8 cellular contexts compared by ENCODE assay signal in the genomic region with DNA sequence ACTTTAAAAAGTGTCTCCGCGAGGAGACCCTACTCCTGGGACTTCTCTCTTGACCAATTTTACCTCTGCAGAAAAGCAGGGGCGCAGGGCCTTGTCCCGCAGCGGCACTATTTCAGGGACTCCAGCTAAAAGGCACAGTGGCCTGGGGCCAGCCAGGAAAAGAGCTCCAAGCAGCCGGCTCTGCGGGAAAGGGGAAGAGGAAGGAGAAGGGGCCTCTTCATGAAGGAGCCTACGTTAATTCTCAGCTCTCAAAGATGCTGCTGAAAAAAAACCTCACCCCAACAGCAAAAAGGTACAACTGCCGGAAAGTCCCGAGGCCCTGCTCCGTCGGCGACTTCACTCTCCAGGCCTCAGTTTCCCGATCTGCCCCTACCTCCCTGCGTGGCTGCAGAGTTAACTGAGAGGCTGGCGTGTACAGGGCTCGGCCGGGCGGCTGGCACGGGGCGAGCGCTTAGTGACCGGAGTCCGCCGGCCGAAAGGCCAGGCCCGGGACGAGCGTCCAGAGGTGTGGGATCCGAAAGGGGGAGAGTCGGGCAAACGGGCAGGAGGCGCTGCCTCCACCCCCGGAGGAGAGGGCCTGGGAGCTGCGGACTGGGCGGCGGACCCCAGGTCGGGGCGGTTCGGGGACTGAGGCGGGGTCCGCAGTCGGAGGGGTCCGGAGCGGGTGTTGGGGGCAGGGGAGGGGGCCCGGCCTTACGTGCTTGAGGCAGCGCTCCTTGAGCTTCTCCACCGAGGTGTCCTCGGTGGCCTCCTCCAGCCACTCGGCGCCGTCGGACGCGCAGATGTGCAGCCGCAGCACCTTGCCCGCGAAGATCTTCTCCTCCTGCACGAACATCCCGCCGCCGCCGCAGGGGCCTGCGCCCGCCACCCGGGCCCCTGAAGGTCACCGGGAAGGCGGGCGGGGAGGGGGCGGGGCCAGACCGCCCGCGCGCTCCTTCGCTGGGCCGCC. TPM values are rescaled to one million over a fixed set of nuclear protein-coding genes. Genes with fewer than 3 reads are reported as not detected.
DNase-seq lines count a peak whose midpoint lies in the region; ATAC-seq, FAIRE-seq and TF ChIP-seq lines count a peak whose summit lies in the region.

No MANE protein-coding gene starts in this region.

- H3K36me3 ChIP-seq in SJSA1 (peaks cover 6% of the 10 kb centered on the region; the same call in 1 of the 2 replicates), endothelial cell of umbilical vein (ENCODE audit: control insufficient read depth in 2 of 2, extremely low read depth in 1 of 2, insufficient read depth in 2 of 2, low read length in 2 of 2) (no peaks in the 10 kb centered on the region)

- H3K4me1 Mint-ChIP-seq in activated CD4-positive, alpha-beta T cell treated with anti-CD3 and anti-CD28 coated beads for 36 hours: peaks cover 32% of the 10 kb centered on the region
- peaks cover 27 to 53% (median 38%) of the 10 kb centered on the region in 3 donors for H3K4me1 Mint-ChIP-seq in naive B cell

- H3K9me1 ChIP-seq in endothelial cell of umbilical vein (replicated peaks; ENCODE audit: control insufficient read depth, extremely low read depth, insufficient read depth, low read length): no peaks in the 10 kb centered on the region

- CTCF ChIA-PET in activated CD4-positive, alpha-beta T cell treated with anti-CD3 and anti-CD28 coated beads for 36 hours (lab: Charles Lee): interaction anchor here (0.6 to 3.3 kb wide), 4 partner anchors 10 to 1476 kb away, joined by 3 to 11 read pairs (median 3); no protein-coding TSS in a partner anchor
- CTCF ChIA-PET in endothelial cell of umbilical vein (lab: Charles Lee): interaction anchor here (0.9 to 2.8 kb wide), 17 partner anchors 9 to 242 kb away, joined by 3 to 20 read pairs (median 4); partner anchors contain the start of gene NACC2

- H3K9ac ChIP-seq in endothelial cell of umbilical vein (replicated peaks; ENCODE audit: extremely low read depth, insufficient read depth, low read length): peak overlapping the region; percentile 55

- no peaks in the 10 kb centered on the region for H3K27me3 ChIP-seq in SJSA1 (replicated peaks)
- H3K27me3 ChIP-seq in endothelial cell of umbilical vein (ENCODE audit: control insufficient read depth in 2 of 2, insufficient read depth in 2 of 2, low read length in 2 of 2): no peaks in the 10 kb centered on the region

- intact Hi-C loops in activated CD4-positive, alpha-beta T cell treated with anti-CD3 and anti-CD28 coated beads for 36 hours (cut with DNase I, micrococcal nuclease): loop anchor here (1.0 to 5.0 kb wide), 21 partner anchors 21 to 1796 kb away; partner anchors contain the start of genes TMEM250 (in 2 of the 2), CAMSAP1 (in 1 of the 2), DNLZ (in 1 of the 2) and ENTR1 (in 1 of the 2)
- intact Hi-C loops in endothelial cell of umbilical vein (cut with micrococcal nuclease): loop anchor here (2.0 to 10.0 kb wide), 6 partner anchors 54 to 358 kb away; partner anchors contain the start of gene CAMSAP1

- no peaks in the 10 kb centered on the region for H3K9me3 Mint-ChIP-seq in activated CD4-positive, alpha-beta T cell treated with anti-CD3 and anti-CD28 coated beads for 36 hours (ENCODE audit: low read depth)
- no peaks in the 10 kb centered on the region for H3K9me3 Mint-ChIP-seq in naive B cell

- no peaks in the 10 kb centered on the region for H4K20me1 ChIP-seq in endothelial cell of umbilical vein (replicated peaks; ENCODE audit: control insufficient read depth, extremely low read depth, insufficient read depth, low read length)

- dilution Hi-C loops in endothelial cell of umbilical vein (cut with MboI; ENCODE audit: extremely low pct_ligation_motif_present, low sequenced_read_pairs): no loop called here

- H3K36me3 Mint-ChIP-seq in activated CD4-positive, alpha-beta T cell treated with anti-CD3 and anti-CD28 coated beads for 36 hours (ENCODE audit: low read depth): no peaks in the 10 kb centered on the region
- no peaks in the 10 kb centered on the region for H3K36me3 Mint-ChIP-seq in naive B cell

- H3K4me3 ChIP-seq in SJSA1 (peak overlapping the region; percentile 93), endothelial cell of umbilical vein (replicated peaks in 1 of 3; ENCODE audit: insufficient read depth in 1 of 3, low read depth in 1 of 3, low read length in 3 of 3) (peak overlapping the region; percentile 71 to 97 (median 78))

- peak; percentile 18 for FAIRE-seq in endothelial cell of umbilical vein (lab: Jason Lieb, UNC)

- H3K4me3 Mint-ChIP-seq in activated CD4-positive, alpha-beta T cell treated with anti-CD3 and anti-CD28 coated beads for 36 hours: peak overlapping the region; percentile 87
- peak overlapping the region; percentile 85 to 94 (median 88) for H3K4me3 Mint-ChIP-seq in naive B cell

- ATAC-seq in activated CD4-positive, alpha-beta T cell treated with anti-CD3 and anti-CD28 coated beads for 36 hours: no peak
- ATAC-seq in HG02973 (IDR thresholded peaks at IDR 0.05; ENCODE audit: unreplicated experiment) (peak; percentile 21), naive B cell (ENCODE audit: low read depth in 2 of 2) (no peak)

- POLR2A ChIA-PET in activated CD4-positive, alpha-beta T cell treated with anti-CD3 and anti-CD28 coated beads for 36 hours (lab: Charles Lee): interaction anchor here (0.7 to 0.9 kb wide), 2 partner anchors 33 to 35 kb away, joined by 3 to 4 read pairs; no protein-coding TSS in a partner anchor
- POLR2A ChIA-PET in endothelial cell of umbilical vein (lab: Charles Lee): no interaction called here

- no peak for TF ChIP-seq POLR2A in endothelial cell of umbilical vein (IDR thresholded peaks at IDR 0.05; ENCODE audit: low read depth, low read length)

- TF ChIP-seq CTCF in endothelial cell of umbilical vein (IDR thresholded peaks at IDR 0.05; ENCODE audit: extremely low read depth in 1 of 2, insufficient read depth in 1 of 2, low read depth in 1 of 2, low read length in 2 of 2): no peak

- peak overlapping the region; percentile 83 for H3K4me2 ChIP-seq in endothelial cell of umbilical vein (ENCODE audit: insufficient read depth, low read length)

- H3K79me2 ChIP-seq in endothelial cell of umbilical vein (ENCODE audit: control insufficient read depth, insufficient read depth, low read length): peaks cover 22% of the 10 kb centered on the region

- no peaks in the 10 kb centered on the region for H3K27me3 Mint-ChIP-seq in activated CD4-positive, alpha-beta T cell treated with anti-CD3 and anti-CD28 coated beads for 36 hours
- peaks cover 0 to 25% (median 18%) of the 10 kb centered on the region in 3 donors for H3K27me3 Mint-ChIP-seq in naive B cell

- peak overlapping the region; percentile 65 for H3K27ac Mint-ChIP-seq in activated CD4-positive, alpha-beta T cell treated with anti-CD3 and anti-CD28 coated beads for 36 hours
- H3K27ac Mint-ChIP-seq in naive B cell: peak overlapping the region; percentile 54 to 87 (median 78)

- H3K4me1 ChIP-seq in SJSA1 (replicated peaks): peaks cover 13% of the 10 kb centered on the region
- peaks cover 8% of the 10 kb centered on the region for H3K4me1 ChIP-seq in endothelial cell of umbilical vein (ENCODE audit: control insufficient read depth, extremely low read depth, insufficient read depth, low read length)

- 0 out of 2 replicates have a peak, but pooled peaks cover 3% of the 10 kb centered on the region for H3K9me3 ChIP-seq in SJSA1 (replicated peaks)
- H3K9me3 ChIP-seq in endothelial cell of umbilical vein (replicated peaks; ENCODE audit: control insufficient read depth, insufficient read depth, low read length): no peaks in the 10 kb centered on the region

- H3K27ac ChIP-seq in SJSA1 (peak overlapping the region; percentile 12; the same call in 1 of the 2 replicates), endothelial cell of umbilical vein (ENCODE audit: insufficient read depth, low read depth, low read length) (no peak overlapping the region)

- peak overlapping the region; percentile 80 for H2AFZ ChIP-seq in endothelial cell of umbilical vein (ENCODE audit: low read depth, low read length)

- DNase-seq in activated CD4-positive, alpha-beta T cell treated with anti-CD3 and anti-CD28 coated beads for 36 hours: no peak
- DNase-seq in activated CD4-positive, alpha-beta T cell treated with anti-CD3 and anti-CD28 coated beads, Interleukin-2, amount 50 U/mL, for 4 hours: no peak
- peak in 1 of 2 experiments; percentile 27 for DNase-seq in SJSA1 (ENCODE audit: low read depth in 1 of 2, low spot score in 2 of 2)
- peak; percentile 29 for DNase-seq in endothelial cell of umbilical vein (ENCODE audit: low read depth, low spot score)
- DNase-seq in naive B cell: no peak
- no peak for DNase-seq in middle frontal gyrus (ENCODE audit: extremely low spot score, low spot score)
- no peak for DNase-seq in Ammon's horn (ENCODE audit: low spot score)

- TSS peak; percentile 26 for BruUV-seq in endothelial cell of umbilical vein (replicated peaks; lab: Mats Ljungman, UMichigan)

TF ChIP-seq in endothelial cell of umbilical vein, 7 proteins besides CTCF, POLR2A, EP300 and RAD21 (continues in another document):
- no peak for TF ChIP-seq EZH2 (IDR thresholded peaks at IDR 0.05; ENCODE audit: borderline replicate concordance, low read depth, low read length, severe bottlenecking)

RNA-seq across cellular contexts. Expression of gene UBAC1, which starts 0.6 kb away (rescaled TPM):
- total RNA-seq in activated CD4-positive, alpha-beta T cell treated with anti-CD3 and anti-CD28 coated beads for 36 hours: 10 to 100 TPM; 41.7 to 42.8 TPM
- 51.6 and 59.6 TPM in 2 replicates for total RNA-seq in SJSA1 (2014; rRNA removed; shearing (Covaris generic))
- 36.5 and 39.5 TPM in 2 replicates for total RNA-seq in endothelial cell of umbilical vein
- 56.6 and 56.7 TPM in 2 replicates for polyA plus RNA-seq in endothelial cell of umbilical vein
- polyA plus RNA-seq in endothelial cell of umbilical vein (2011; cell fraction: cytosol; rRNA removed): 47.6 and 49.4 TPM in 2 replicates
- 73.5 and 74.6 TPM in 2 replicates for polyA plus RNA-seq in endothelial cell of umbilical vein (2011; cell fraction: nucleus; rRNA removed)
- polyA plus RNA-seq in endothelial cell of umbilical vein (2012): 32.0 and 33.4 TPM in 2 replicates
- polyA minus RNA-seq in endothelial cell of umbilical vein: 33.8 and 40.7 TPM in 2 replicates
- polyA minus RNA-seq in endothelial cell of umbilical vein (2011; cell fraction: cytosol; rRNA and poly(A)+ RNA removed): 29.9 TPM
- polyA minus RNA-seq in endothelial cell of umbilical vein (2011; cell fraction: nucleus; rRNA and poly(A)+ RNA removed): 9.7 and 10.6 TPM in 2 replicates
- polyA plus RNA-seq in naive B cell (ENCODE audit: low read depth in 6 of 6): 10 to 100 TPM; 16.1 to 23.0 (median 21.6) TPM

RNA-seq across cellular contexts. Expression of gene CAMSAP1, which starts 53.3 kb away (rescaled TPM):
- total RNA-seq in activated CD4-positive, alpha-beta T cell treated with anti-CD3 and anti-CD28 coated beads for 36 hours: 10 to 100 TPM; 31.2 to 33.4 TPM
- total RNA-seq in SJSA1 (2014; rRNA removed; shearing (Covaris generic)): 16.6 and 17.4 TPM in 2 replicates
- 25.5 and 30.6 TPM in 2 replicates for total RNA-seq in endothelial cell of umbilical vein
- polyA plus RNA-seq in endothelial cell of umbilical vein (8.1 and 8.2 TPM in 2 replicates), naive B cell (ENCODE audit: low read depth in 6 of 6) (1 to 10 TPM in 4 of 6 donors, under 1 TPM in 1, not detected in 1; 0.95 to 3.5 (median 2.0) TPM)
- polyA plus RNA-seq in endothelial cell of umbilical vein (2011; cell fraction: cytosol; rRNA removed): 9.7 and 9.9 TPM in 2 replicates
- polyA plus RNA-seq in endothelial cell of umbilical vein (2011; cell fraction: nucleus; rRNA removed): 16.6 and 16.8 TPM in 2 replicates
- polyA plus RNA-seq in endothelial cell of umbilical vein (2012): 16.2 and 17.5 TPM in 2 replicates
- polyA minus RNA-seq in endothelial cell of umbilical vein: 15.5 and 17.0 TPM in 2 replicates
- 72.9 TPM for polyA minus RNA-seq in endothelial cell of umbilical vein (2011; cell fraction: cytosol; rRNA and poly(A)+ RNA removed)
- 13.3 and 15.1 TPM in 2 replicates for polyA minus RNA-seq in endothelial cell of umbilical vein (2011; cell fraction: nucleus; rRNA and poly(A)+ RNA removed)
